Comparison of ENCODE assay signal across 10 cellular contexts in the genomic region with DNA sequence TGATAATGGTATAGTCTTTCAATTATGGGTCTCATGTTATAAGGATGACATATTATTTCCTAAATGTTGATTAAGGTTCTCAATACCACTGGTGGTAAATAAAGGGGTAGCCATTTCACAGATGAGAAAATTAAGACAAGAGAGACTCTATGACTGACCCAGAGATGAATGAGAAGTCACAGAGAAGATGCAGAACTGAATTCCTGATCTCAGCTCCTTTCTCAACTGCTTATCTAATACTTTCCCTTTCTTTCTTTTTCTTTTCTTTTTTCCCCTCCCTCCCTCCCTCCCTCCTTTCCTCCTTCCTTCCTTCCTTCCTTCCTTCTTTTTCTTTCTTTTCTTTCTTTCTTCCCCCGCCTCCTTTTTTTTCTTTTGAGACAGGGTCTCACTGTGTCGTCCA.
"Had no signal": no experiment of that assay in that cellular context is flagged by ENCODE, and none has a peak within 500 bp of the region (broad histone marks: within the 10 kb centered on the region; RNA-seq: fewer than 3 reads in every experiment).

No MANE protein-coding gene starts in this region.

- FAIRE-seq: H1, H54 had no signal

- DNase-seq: GM23248, H7, H9, HCEC 1CT, HFFc6 had no signal

- H3K4me2 ChIP-seq: GM23338 had no signal

- H3K27ac ChIP-seq: GM23248 had no signal

- H3K4me1 ChIP-seq: HAP-1 had no signal

- H3K9ac ChIP-seq: GM23248 had no signal

- ATAC-seq: GM23338, HCT116 had no signal

- H2AFZ ChIP-seq: GM23248, GM23338 had no signal

- H3K9me3 ChIP-seq: HAP-1 had no signal

- H3K4me3 ChIP-seq: GM23248, GM23338, HAP-1 had no signal

- H3K36me3 ChIP-seq: HAP-1 had no signal
